13 cellular contexts compared by ENCODE assay signal in the genomic region with DNA sequence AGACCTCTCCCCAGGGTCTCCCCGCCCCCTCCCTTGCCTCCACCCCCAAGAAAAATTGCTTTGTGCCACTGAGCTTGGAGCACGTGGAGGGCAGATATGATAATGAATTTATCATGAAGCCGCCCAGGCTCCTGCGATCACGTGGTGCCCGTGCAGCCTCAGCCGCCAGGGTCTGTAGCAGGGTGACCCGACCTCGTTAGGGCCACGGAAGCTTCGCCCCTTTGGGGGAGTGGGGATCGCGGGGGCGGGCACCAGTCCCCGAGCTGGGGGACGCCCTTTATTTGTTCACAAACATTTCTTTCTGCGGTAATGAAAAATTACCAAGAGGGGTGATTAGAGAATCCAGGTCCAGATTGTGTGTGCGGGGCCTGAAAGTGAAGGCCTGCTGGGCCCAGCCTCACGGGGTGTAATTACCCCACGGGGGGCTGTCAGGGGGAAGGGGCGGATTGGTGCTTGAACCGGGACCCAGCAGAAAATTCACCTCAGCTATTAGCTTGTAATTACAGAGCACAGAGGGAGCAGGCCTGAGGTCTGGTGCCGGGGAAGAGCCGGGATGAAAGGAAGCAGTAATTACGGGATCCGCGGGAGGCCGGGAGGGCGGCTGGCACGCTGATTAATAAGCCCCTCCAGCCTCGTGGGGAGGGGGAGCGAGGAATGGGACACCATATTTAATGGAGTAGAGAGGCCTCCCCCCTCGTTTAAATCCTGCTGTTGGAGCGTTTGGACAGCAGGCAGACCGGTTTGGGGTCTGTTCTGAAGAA. TPM values are rescaled to one million over a fixed set of nuclear protein-coding genes. Genes with fewer than 3 reads are reported as not detected.
DNase-seq lines count a peak whose midpoint lies in the region; ATAC-seq and TF ChIP-seq lines count a peak whose summit lies in the region.
"Had no signal": no experiment of that assay in that cellular context is flagged by ENCODE, and none has a peak within 500 bp of the region (broad histone marks: within the 10 kb centered on the region; RNA-seq: fewer than 3 reads in every experiment).

No MANE protein-coding gene starts in this region.

- H3K27ac ChIP-seq in coronary artery, result no peak overlapping the region
- H3K27ac ChIP-seq: esophagus squamous epithelium, right lobe of liver had no signal

- peak; percentile 96 for DNase-seq in DMS 273 (lab: John Stamatoyannopoulos, UW; ENCODE audit: unreplicated experiment)
- DNase-seq in NCI-H2081 treated with DMSO at 0.1 percent for 48 hours (lab: John Stamatoyannopoulos, UW), result peak; percentile 87
- no peak for DNase-seq in coronary artery (ENCODE audit: low spot score)
- no peak for DNase-seq in naive thymus-derived CD8-positive, alpha-beta T cell
- no peak for DNase-seq in cerebellum (ENCODE audit: low spot score)
- no peak for DNase-seq in cortex of kidney (lab: John Stamatoyannopoulos, UW)
- no peak for DNase-seq in activated CD4-positive, alpha-beta T cell treated with anti-CD3 and anti-CD28 coated beads, Interleukin-2, amount 50 U/mL, for 48 hours
- DNase-seq: activated CD4-positive, CD25-positive, alpha-beta regulatory T cell treated with anti-CD3 and anti-CD28 coated beads, Interleukin-2, amount 50 U/mL, for 72 hours; esophagus squamous epithelium; Karpas-422; right lobe of liver had no signal

- H3K9me3 Mint-ChIP-seq in naive thymus-derived CD8-positive, alpha-beta T cell, result peaks cover 0 to 8% (median 3%) of the 10 kb centered on the region in 9 donors

- ATAC-seq in naive thymus-derived CD8-positive, alpha-beta T cell, result no peak
- ATAC-seq in GM21786 (IDR thresholded peaks at IDR 0.05; ENCODE audit: unreplicated experiment), result no peak

- peak overlapping the region in 7 of 10 donors; percentile 39 to 90 (median 62) for H3K27ac Mint-ChIP-seq in naive thymus-derived CD8-positive, alpha-beta T cell

- no peaks in the 10 kb centered on the region for H3K27me3 Mint-ChIP-seq in naive thymus-derived CD8-positive, alpha-beta T cell

- H3K4me1 Mint-ChIP-seq in naive thymus-derived CD8-positive, alpha-beta T cell, result peaks cover 34 to 87% (median 69%) of the 10 kb centered on the region in 4 donors

- peaks cover 0 to 11% (median 7%) of the 10 kb centered on the region in 3 donors for H3K36me3 Mint-ChIP-seq in naive thymus-derived CD8-positive, alpha-beta T cell

- no peak for TF ChIP-seq CTCF in coronary artery (IDR thresholded peaks at IDR 0.05)

- H3K4me3 Mint-ChIP-seq in naive thymus-derived CD8-positive, alpha-beta T cell, result peak overlapping the region in 7 of 10 donors; percentile 35 to 78 (median 50)
- H3K4me3 Mint-ChIP-seq: CD14-positive monocyte had no signal

- POLR2A ChIA-PET in naive thymus-derived CD8-positive, alpha-beta T cell (lab: Charles Lee), result interaction anchor here (1.2 to 3.7 kb wide), 2 partner anchors 10 to 24 kb away, joined by 3 to 16 read pairs; no protein-coding TSS in a partner anchor

- H3K4me3 ChIP-seq in coronary artery, result peak overlapping the region; percentile 21
- H3K4me3 ChIP-seq: esophagus squamous epithelium, right lobe of liver had no signal

RNA-seq across cellular contexts. Expression of a gene that starts 13.2 kb away (rescaled TPM):
- total RNA-seq in naive thymus-derived CD8-positive, alpha-beta T cell, result 10 to 100 TPM; 53.8 to 56.2 TPM
- 1 to 10 TPM; 1.5 to 2.9 (median 2.0) TPM for polyA plus RNA-seq in naive thymus-derived CD8-positive, alpha-beta T cell
- 45.9 TPM for total RNA-seq in cerebellum

Comparison
In these comparisons a context has a peak if more than half of its experiments do, and no peak if none do; other contexts are left out.
1. DNase-seq: peak in DMS 273 (single experiment) and NCI-H2081 treated with DMSO at 0.1 percent for 48 hours (single experiment); none in coronary artery (single experiment), naive thymus-derived CD8-positive, alpha-beta T cell (0 of 10), cerebellum (single experiment), cortex of kidney (single experiment) and activated CD4-positive, alpha-beta T cell treated with anti-CD3 and anti-CD28 coated beads, Interleukin-2, amount 50 U/mL, for 48 hours (0 of 2).